In genomic region chr22:44813416-44813815, GRCh38 we compare ENCODE assay signal across 19 cellular contexts.
DNase-seq lines count a peak whose midpoint lies in the region; ATAC-seq and TF ChIP-seq lines count a peak whose summit lies in the region.
"Had no signal": no experiment of that assay in that cellular context is flagged by ENCODE, and none has a peak within 500 bp of the region (broad histone marks: within the 10 kb centered on the region; RNA-seq: fewer than 3 reads in every experiment).

No MANE protein-coding gene starts in this region.

- H3K9me3 ChIP-seq in HEK293 (ENCODE audit: control insufficient read depth, insufficient read depth, low read depth, low read length) (no peaks in the 10 kb centered on the region), endodermal cell (ENCODE audit: control insufficient read depth, low read length) (peaks cover 5% of the 10 kb centered on the region), neural progenitor cell (ENCODE audit: low read depth) (no peaks in the 10 kb centered on the region), T-helper 17 cell (ENCODE audit: control insufficient read depth, low read length, poor library complexity, severe bottlenecking) (no peaks in the 10 kb centered on the region)
- H3K9me3 ChIP-seq: BE2C had no signal

- POLR2A ChIA-PET in HEK293 (lab: Yijun Ruan, JAX), result no interaction called here

- H3K27me3 ChIP-seq in endodermal cell (ENCODE audit: control insufficient read depth, insufficient read depth, low read length, poor library complexity, severe bottlenecking) (no peaks in the 10 kb centered on the region), neural progenitor cell (no peaks in the 10 kb centered on the region)
- H3K27me3 ChIP-seq: BE2C had no signal

- no peak for ATAC-seq in HG02852 (IDR thresholded peaks at IDR 0.05; ENCODE audit: unreplicated experiment)
- ATAC-seq in T-helper 17 cell, result no peak
- ATAC-seq in HG03520 (IDR thresholded peaks at IDR 0.05; ENCODE audit: unreplicated experiment), result no peak
- ATAC-seq: GM23338, HCT116 had no signal

- H3K9ac ChIP-seq in endodermal cell (ENCODE audit: extremely low read depth, low read length, poor library complexity, severe bottlenecking), result no peak overlapping the region
- no peak overlapping the region for H3K9ac ChIP-seq in neural progenitor cell

- peak overlapping the region; percentile 5 for H3K27ac Mint-ChIP-seq in activated naive CD4-positive, alpha-beta T cell treated with anti-CD3 and anti-CD28 coated beads, Interleukin-2, amount 50 U/mL, for 24 hours
- H3K27ac Mint-ChIP-seq in endodermal cell, result no peak overlapping the region
- H3K27ac Mint-ChIP-seq in neural progenitor cell, result peak overlapping the region; percentile 5
- no peak overlapping the region for H3K27ac Mint-ChIP-seq in T-helper 17 cell
- H3K27ac Mint-ChIP-seq: CD4-positive, CD25-positive, alpha-beta regulatory T cell; CD8-positive, alpha-beta memory T cell; GM23338 had no signal

- CTCF ChIA-PET in HEK293 (lab: Yijun Ruan, JAX), result no interaction called here

- no peaks in the 10 kb centered on the region for H3K4me1 ChIP-seq in HEK293 (ENCODE audit: control insufficient read depth, insufficient read depth, low read length)
- no peaks in the 10 kb centered on the region for H3K4me1 ChIP-seq in endodermal cell (ENCODE audit: control insufficient read depth, insufficient read depth, low read length)
- H3K4me1 ChIP-seq in neural progenitor cell, result peaks cover 3% of the 10 kb centered on the region
- H3K4me1 ChIP-seq: BE2C had no signal

- H3F3A ChIP-seq in neural progenitor cell (ENCODE audit: low read depth), result no peaks in the 10 kb centered on the region

- H4K20me1 ChIP-seq in neural progenitor cell (ENCODE audit: low read depth), result no peaks in the 10 kb centered on the region

- H3K4me2 ChIP-seq in neural progenitor cell, result no peak overlapping the region
- H3K4me2 ChIP-seq: GM23338 had no signal

- H3K9me3 Mint-ChIP-seq in activated naive CD4-positive, alpha-beta T cell treated with anti-CD3 and anti-CD28 coated beads, Interleukin-2, amount 50 U/mL, for 24 hours, result no peaks in the 10 kb centered on the region
- H3K9me3 Mint-ChIP-seq in endodermal cell (peaks cover 17% of the 10 kb centered on the region), neural progenitor cell (peaks cover 9% of the 10 kb centered on the region)
- H3K9me3 Mint-ChIP-seq: CD4-positive, CD25-positive, alpha-beta regulatory T cell; CD8-positive, alpha-beta memory T cell had no signal

- no peaks in the 10 kb centered on the region for H3K4me1 Mint-ChIP-seq in activated naive CD4-positive, alpha-beta T cell treated with anti-CD3 and anti-CD28 coated beads, Interleukin-2, amount 50 U/mL, for 24 hours
- H3K4me1 Mint-ChIP-seq in endodermal cell (no peaks in the 10 kb centered on the region), neural progenitor cell (peaks cover 12% of the 10 kb centered on the region), T-helper 17 cell (no peaks in the 10 kb centered on the region)
- H3K4me1 Mint-ChIP-seq: CD4-positive, CD25-positive, alpha-beta regulatory T cell; CD8-positive, alpha-beta memory T cell had no signal

- no peak overlapping the region for H2AFZ ChIP-seq in neural progenitor cell (replicated peaks)
- H2AFZ ChIP-seq: GM23338 had no signal

- H3K79me2 ChIP-seq in neural progenitor cell (ENCODE audit: low read depth), result no peaks in the 10 kb centered on the region

- WGBS in endodermal cell (ENCODE audit: insufficient coverage in 1 of 2, insufficient read length in 1 of 2), 2 experiments, result 38 to 45% methylated on average over 1 to 2 of the region's 2 CpGs

- no peak overlapping the region for H3K4me3 Mint-ChIP-seq in activated naive CD4-positive, alpha-beta T cell treated with anti-CD3 and anti-CD28 coated beads, Interleukin-2, amount 50 U/mL, for 24 hours
- no peak overlapping the region for H3K4me3 Mint-ChIP-seq in endodermal cell
- no peak overlapping the region for H3K4me3 Mint-ChIP-seq in neural progenitor cell
- H3K4me3 Mint-ChIP-seq in T-helper 17 cell, result no peak overlapping the region
- H3K4me3 Mint-ChIP-seq: CD4-positive, CD25-positive, alpha-beta regulatory T cell; GM23338 had no signal

- no peak for DNase-seq in activated naive CD4-positive, alpha-beta T cell (lab: John Stamatoyannopoulos, UW)
- DNase-seq in endodermal cell (peak; percentile 5), neural progenitor cell (ENCODE audit: low spot score) (no peak), T-helper 17 cell (no peak)
- DNase-seq: 8988T; BE2C; C1 segment of cervical spinal cord; CD4-positive, CD25-positive, alpha-beta regulatory T cell; COR-L47; DMS 273 treated with DMSO at 0.1 percent for 48 hours; IMR-90; KBM-7 had no signal

- H3K4me3 ChIP-seq in HEK293 (ENCODE audit: low read depth, low read length) (no peak overlapping the region), endodermal cell (ENCODE audit: low read length) (no peak overlapping the region), neural progenitor cell (no peak overlapping the region)
- H3K4me3 ChIP-seq: GM23338 had no signal

- H3K36me3 ChIP-seq in HEK293 (ENCODE audit: control insufficient read depth in 2 of 2, insufficient read depth in 1 of 2, low read length in 2 of 2), result peaks cover 0 to 8% of the 10 kb centered on the region in 2 experiments; a peak in 2 of 3 replicates
- H3K36me3 ChIP-seq in endodermal cell (ENCODE audit: control insufficient read depth, insufficient read depth, low read length), result no peaks in the 10 kb centered on the region
- no peaks in the 10 kb centered on the region for H3K36me3 ChIP-seq in neural progenitor cell
- H3K36me3 ChIP-seq: BE2C had no signal

- TF ChIP-seq CTCF in HEK293 (tag by site-specific recombination; IDR thresholded peaks at IDR 0.05), result no peak
- TF ChIP-seq CTCF in endodermal cell (conservative IDR thresholded peaks at IDR 0.05), result no peak
- no peak for TF ChIP-seq CTCF in neural progenitor cell (IDR thresholded peaks at IDR 0.05)

- no peak overlapping the region for H3K27ac ChIP-seq in HEK293 (ENCODE audit: extremely low read depth, low read depth, low read length)
- no peak overlapping the region for H3K27ac ChIP-seq in endodermal cell (ENCODE audit: low read depth, low read length)
- no peak overlapping the region for H3K27ac ChIP-seq in neural progenitor cell

- no peaks in the 10 kb centered on the region for H3K27me3 Mint-ChIP-seq in activated naive CD4-positive, alpha-beta T cell treated with anti-CD3 and anti-CD28 coated beads, Interleukin-2, amount 50 U/mL, for 24 hours
- no peaks in the 10 kb centered on the region for H3K27me3 Mint-ChIP-seq in endodermal cell (ENCODE audit: insufficient read depth)
- peaks cover 15% of the 10 kb centered on the region for H3K27me3 Mint-ChIP-seq in neural progenitor cell (ENCODE audit: insufficient read depth, low read depth)
- H3K27me3 Mint-ChIP-seq in T-helper 17 cell, result peaks cover 15% of the 10 kb centered on the region

- no peaks in the 10 kb centered on the region for H3K36me3 Mint-ChIP-seq in activated naive CD4-positive, alpha-beta T cell treated with anti-CD3 and anti-CD28 coated beads, Interleukin-2, amount 50 U/mL, for 24 hours
- H3K36me3 Mint-ChIP-seq in endodermal cell (ENCODE audit: low read depth) (peaks cover 35% of the 10 kb centered on the region), neural progenitor cell (no peaks in the 10 kb centered on the region), T-helper 17 cell (ENCODE audit: low read depth) (no peaks in the 10 kb centered on the region)
- H3K36me3 Mint-ChIP-seq: CD4-positive, CD25-positive, alpha-beta regulatory T cell; CD8-positive, alpha-beta memory T cell had no signal

TF ChIP-seq in HEK293, 187 proteins besides CTCF, POLR2A, EP300 and RAD21:
- TF ChIP-seq ZFHX2 (tag by site-specific recombination; conservative IDR thresholded peaks at IDR 0.05) (peak; percentile 100), ZXDB (tag by site-specific recombination; IDR thresholded peaks at IDR 0.05) (no peak), ZNF121 (tag by site-specific recombination; IDR thresholded peaks at IDR 0.05) (no peak), KLF10 (tag by site-specific recombination; IDR thresholded peaks at IDR 0.05) (no peak), ZNF18 (tag by site-specific recombination; IDR thresholded peaks at IDR 0.05) (peak; percentile 25; the same call in 1 of the 2 replicates), ZNF202 (tag by site-specific recombination; IDR thresholded peaks at IDR 0.05; ENCODE audit: borderline replicate concordance) (no peak), ZEB2 (tag by site-specific recombination; IDR thresholded peaks at IDR 0.05) (0 out of 2 replicates have a peak, but pooled peaks have one; percentile 40), ZNF266 (tag by site-specific recombination; IDR thresholded peaks at IDR 0.05; ENCODE audit: low read depth) (no peak), EGR2 (tag by site-specific recombination; IDR thresholded peaks at IDR 0.05; ENCODE audit: low read depth) (peak; percentile 100), ZNF133 (tag by site-specific recombination; IDR thresholded peaks at IDR 0.05) (0 out of 2 replicates have a peak, but pooled peaks have one; percentile 18)

Comparison
In these comparisons a context has a peak if more than half of its experiments do, and no peak if none do; other contexts are left out.
1. H3K27ac Mint-ChIP-seq: peak in activated naive CD4-positive, alpha-beta T cell treated with anti-CD3 and anti-CD28 coated beads, Interleukin-2, amount 50 U/mL, for 24 hours (single experiment) and neural progenitor cell (single experiment); none in endodermal cell (single experiment) and T-helper 17 cell (single experiment).